In genomic region chr1:16204634-16205332, GRCh38 we compare ENCODE assay signal across 8 cellular contexts. TPM values are rescaled to one million over a fixed set of nuclear protein-coding genes. Genes with fewer than 3 reads are reported as not detected.
DNase-seq lines count a peak whose midpoint lies in the region; ATAC-seq and TF ChIP-seq lines count a peak whose summit lies in the region.

No MANE protein-coding gene starts in this region.

- no peak for TF ChIP-seq EP300 in tibial nerve (IDR thresholded peaks at IDR 0.05)

- no peaks in the 10 kb centered on the region for H3K27me3 ChIP-seq in CD8-positive, alpha-beta memory T cell (ENCODE audit: insufficient read depth, low read length, poor library complexity, severe bottlenecking)
- no peaks in the 10 kb centered on the region for H3K27me3 ChIP-seq in hepatocyte
- no peaks in the 10 kb centered on the region for H3K27me3 ChIP-seq in tibial nerve

- no peak overlapping the region for H3K4me2 ChIP-seq in hepatocyte

- no peak for TF ChIP-seq POLR2A in tibial nerve (IDR thresholded peaks at IDR 0.05)

- H3K27me3 Mint-ChIP-seq in CD8-positive, alpha-beta memory T cell: no peaks in the 10 kb centered on the region
- no peaks in the 10 kb centered on the region for H3K27me3 Mint-ChIP-seq in activated CD8-positive, alpha-beta T cell treated with anti-CD3 and anti-CD28 coated beads for 36 hours

- H3K4me1 ChIP-seq in CD8-positive, alpha-beta memory T cell (ENCODE audit: insufficient read depth, low read length): peaks cover 16% of the 10 kb centered on the region
- peaks cover 21% of the 10 kb centered on the region for H3K4me1 ChIP-seq in hepatocyte (ENCODE audit: insufficient read depth)
- peaks cover 0 to 43% (median 5%) of the 10 kb centered on the region in 4 donors for H3K4me1 ChIP-seq in tibial nerve

- H3K4me3 ChIP-seq in CD8-positive, alpha-beta memory T cell (ENCODE audit: low read length): no peak overlapping the region
- H3K4me3 ChIP-seq in hepatocyte (no peak overlapping the region), tibial nerve (no peak overlapping the region)

- peak overlapping the region in 3 of 7 donors; percentile 41 to 69 (median 60) for H3K4me3 Mint-ChIP-seq in CD8-positive, alpha-beta memory T cell
- H3K4me3 Mint-ChIP-seq in activated CD8-positive, alpha-beta T cell treated with anti-CD3 and anti-CD28 coated beads for 36 hours: peak overlapping the region; percentile 18

- H3K9me3 Mint-ChIP-seq in CD8-positive, alpha-beta memory T cell: no peaks in the 10 kb centered on the region
- H3K9me3 Mint-ChIP-seq in activated CD8-positive, alpha-beta T cell treated with anti-CD3 and anti-CD28 coated beads for 36 hours: no peaks in the 10 kb centered on the region

- no peak overlapping the region for H2AFZ ChIP-seq in hepatocyte

- H3K36me3 Mint-ChIP-seq in CD8-positive, alpha-beta memory T cell: peaks cover 0 to 24% (median 12%) of the 10 kb centered on the region in 3 donors
- peaks cover 4% of the 10 kb centered on the region for H3K36me3 Mint-ChIP-seq in activated CD8-positive, alpha-beta T cell treated with anti-CD3 and anti-CD28 coated beads for 36 hours (ENCODE audit: low read depth)

- ATAC-seq in activated CD8-positive, alpha-beta T cell treated with anti-CD3 and anti-CD28 coated beads for 36 hours: no peak
- ATAC-seq in GM21723 (IDR thresholded peaks at IDR 0.05; ENCODE audit: unreplicated experiment): no peak

- peak overlapping the region in 5 of 8 donors; percentile 15 to 70 (median 37) for H3K27ac Mint-ChIP-seq in CD8-positive, alpha-beta memory T cell
- H3K27ac Mint-ChIP-seq in activated CD8-positive, alpha-beta T cell treated with anti-CD3 and anti-CD28 coated beads for 36 hours: no peak overlapping the region

- POLR2A ChIA-PET in CD8-positive, alpha-beta memory T cell (lab: Charles Lee): no interaction called here
- POLR2A ChIA-PET in activated CD8-positive, alpha-beta T cell treated with anti-CD3 and anti-CD28 coated beads for 36 hours (lab: Charles Lee): interaction anchor here (1.1 to 5.6 kb wide), 2 partner anchors 14 to 43 kb away, joined by 3 to 27 read pairs; no protein-coding TSS in a partner anchor

- H3K9me3 ChIP-seq in CD8-positive, alpha-beta memory T cell (ENCODE audit: low read length): no peaks in the 10 kb centered on the region
- no peaks in the 10 kb centered on the region for H3K9me3 ChIP-seq in hepatocyte (ENCODE audit: low read depth)
- no peaks in the 10 kb centered on the region for H3K9me3 ChIP-seq in tibial nerve

- peaks cover 2% of the 10 kb centered on the region for H3K79me2 ChIP-seq in hepatocyte

- peak in 2 of 5 donors; percentile 43 to 60 for DNase-seq in CD8-positive, alpha-beta memory T cell
- DNase-seq in HK-2 (ENCODE audit: unreplicated experiment) (peak; percentile 32), hepatocyte (ENCODE audit: low spot score) (peak; percentile 64), tibial nerve (ENCODE audit: low spot score in 2 of 2) (no peak), GM19240 (ENCODE audit: insufficient read length, low spot score) (no peak), NCI-H187 (lab: John Stamatoyannopoulos, UW) (no peak)
- peak; percentile 71 for DNase-seq in activated CD8-positive, alpha-beta T cell treated with anti-CD3 and anti-CD28 coated beads for 36 hours

- peak overlapping the region; percentile 84 for H3K27ac ChIP-seq in CD8-positive, alpha-beta memory T cell (ENCODE audit: low read depth, low read length)
- H3K27ac ChIP-seq in hepatocyte (no peak overlapping the region), tibial nerve (no peak overlapping the region)

- CTCF ChIA-PET in CD8-positive, alpha-beta memory T cell (lab: Charles Lee): interaction anchor here (0.9 to 3.1 kb wide), 6 partner anchors 16 to 132 kb away, joined by 3 to 15 read pairs (median 4); partner anchors contain the start of gene FAM131C
- CTCF ChIA-PET in activated CD8-positive, alpha-beta T cell treated with anti-CD3 and anti-CD28 coated beads for 36 hours (lab: Charles Lee): interaction anchor here (1.0 to 3.6 kb wide), 9 partner anchors 8 to 195 kb away, joined by 3 to 23 read pairs (median 4); partner anchors contain the start of gene CPLANE2

- H4K20me1 ChIP-seq in hepatocyte (ENCODE audit: insufficient read depth, poor library complexity, severe bottlenecking): no peaks in the 10 kb centered on the region

- intact Hi-C loops in activated CD8-positive, alpha-beta T cell treated with anti-CD3 and anti-CD28 coated beads for 36 hours (cut with micrococcal nuclease): no loop called here

- peaks cover 15 to 17% (median 16%) of the 10 kb centered on the region in 3 donors for H3K4me1 Mint-ChIP-seq in CD8-positive, alpha-beta memory T cell
- peaks cover 4% of the 10 kb centered on the region for H3K4me1 Mint-ChIP-seq in activated CD8-positive, alpha-beta T cell treated with anti-CD3 and anti-CD28 coated beads for 36 hours (ENCODE audit: low read depth)

- WGBS in hepatocyte (ENCODE audit: low lambda C conversion rate, missing lambda C conversion rate): 83% methylated on average over 12 of the region's 12 CpGs
- 78 to 81% methylated on average over 12 of the region's 12 CpGs for WGBS in tibial nerve, 2 donors

- H3K9me2 ChIP-seq in hepatocyte (replicated peaks; ENCODE audit: insufficient read depth): no peaks in the 10 kb centered on the region

- H3K36me3 ChIP-seq in CD8-positive, alpha-beta memory T cell (ENCODE audit: insufficient read depth, low read length): peaks cover 4% of the 10 kb centered on the region
- H3K36me3 ChIP-seq in hepatocyte (replicated peaks; ENCODE audit: insufficient read depth, low read depth) (no peaks in the 10 kb centered on the region), tibial nerve (peaks cover 0 to 24% (median 0%) of the 10 kb centered on the region in 3 donors)

- TF ChIP-seq CTCF in activated CD8-positive, alpha-beta T cell treated with anti-CD3 and anti-CD28 coated beads for 36 hours (IDR thresholded peaks at IDR 0.05): peak; percentile 31
- peak; percentile 29 for TF ChIP-seq CTCF in hepatocyte (IDR thresholded peaks at IDR 0.05; ENCODE audit: poor library complexity)
- no peak for TF ChIP-seq CTCF in tibial nerve (IDR thresholded peaks at IDR 0.05)

RNA-seq across cellular contexts. Expression of gene ARHGEF19, which starts 7.7 kb away (rescaled TPM):
- 1 to 10 TPM; 6.8 to 7.8 TPM for total RNA-seq in CD8-positive, alpha-beta memory T cell
- 12.7 TPM for polyA plus RNA-seq in CD8-positive, alpha-beta memory T cell
- 1 to 10 TPM; 5.7 to 7.4 TPM for total RNA-seq in activated CD8-positive, alpha-beta T cell treated with anti-CD3 and anti-CD28 coated beads for 36 hours
- 15.9 and 21.0 TPM in 2 replicates for total RNA-seq in hepatocyte
- 24.7 and 24.8 TPM in 2 replicates for polyA plus RNA-seq in hepatocyte
- total RNA-seq in tibial nerve: 10 to 100 TPM in 2 of 4 donors, 1 to 10 TPM in 2; 7.8 to 19.3 (median 11.1) TPM

RNA-seq across cellular contexts. Expression of gene CPLANE2, which starts 32.2 kb away (rescaled TPM):
- 1 to 10 TPM; 5.2 to 5.6 TPM for total RNA-seq in CD8-positive, alpha-beta memory T cell
- 2.6 TPM for polyA plus RNA-seq in CD8-positive, alpha-beta memory T cell
- 1 to 10 TPM; 1.2 to 1.4 TPM for total RNA-seq in activated CD8-positive, alpha-beta T cell treated with anti-CD3 and anti-CD28 coated beads for 36 hours
- total RNA-seq in hepatocyte (5.4 and 6.6 TPM in 2 replicates), tibial nerve (10 to 100 TPM in 2 of 4 donors, 1 to 10 TPM in 2; 3.6 to 14.4 (median 9.6) TPM)
- 2.9 and 6.6 TPM in 2 replicates for polyA plus RNA-seq in hepatocyte

RNA-seq across cellular contexts. Expression of gene EPHA2, which starts 48.9 kb away (rescaled TPM):
- total RNA-seq in CD8-positive, alpha-beta memory T cell: not detected
- polyA plus RNA-seq in CD8-positive, alpha-beta memory T cell: not detected
- total RNA-seq in activated CD8-positive, alpha-beta T cell treated with anti-CD3 and anti-CD28 coated beads for 36 hours: not detected
- total RNA-seq in hepatocyte: 26.7 and 27.3 TPM in 2 replicates
- 20.0 and 20.4 TPM in 2 replicates for polyA plus RNA-seq in hepatocyte
- total RNA-seq in tibial nerve: 10 to 100 TPM; 30.0 to 66.9 (median 35.9) TPM

Comparison
In these comparisons a context has a peak if more than half of its experiments do, and no peak if none do; other contexts are left out.
1. DNase-seq: peak in HK-2 (single experiment), activated CD8-positive, alpha-beta T cell treated with anti-CD3 and anti-CD28 coated beads for 36 hours (single experiment) and hepatocyte (single experiment); none in tibial nerve (0 of 2), GM19240 (single experiment) and NCI-H187 (0 of 2).
2. CTCF ChIP-seq: peak in activated CD8-positive, alpha-beta T cell treated with anti-CD3 and anti-CD28 coated beads for 36 hours (single experiment) and hepatocyte (single experiment); none in tibial nerve (0 of 5).
3. RNA of gene EPHA2, which starts 48.9 kb away (total RNA-seq): 30.0 to 66.9 TPM in tibial nerve and 26.7 to 27.3 TPM in hepatocyte; not detected in activated CD8-positive, alpha-beta T cell treated with anti-CD3 and anti-CD28 coated beads for 36 hours and not detected in CD8-positive, alpha-beta memory T cell; every median in the first group is over 10 times any median in the second.